8 cellular contexts compared by ENCODE assay signal in genomic region chr2:162613839-162614238, GRCh38.
"Had no signal": no experiment of that assay in that cellular context is flagged by ENCODE, and none has a peak within 500 bp of the region (broad histone marks: within the 10 kb centered on the region; RNA-seq: fewer than 3 reads in every experiment).

No MANE protein-coding gene starts in this region.

- ATAC-seq: K562 had no signal

- DNase-seq: IMR-90, KBM-7, KG1 had no signal

- H3K4me1 Mint-ChIP-seq: IgD-negative memory B cell had no signal

- H3K4me3 ChIP-seq: K562 had no signal

- H3K27me3 Mint-ChIP-seq: IgD-negative memory B cell had no signal

- H3K27ac ChIP-seq: HL-60, KMS-11 had no signal

- H3K27ac Mint-ChIP-seq: IgD-negative memory B cell had no signal

- FAIRE-seq: HTR-8/SVneo, K562 had no signal

- H3K4me3 Mint-ChIP-seq: IgD-negative memory B cell had no signal

- H3K36me3 Mint-ChIP-seq: IgD-negative memory B cell had no signal

- H3K9ac ChIP-seq: KMS-11 had no signal

- H3K4me2 ChIP-seq: KMS-11 had no signal
